ENCODE assay signal across 27 cellular contexts in the genomic region with DNA sequence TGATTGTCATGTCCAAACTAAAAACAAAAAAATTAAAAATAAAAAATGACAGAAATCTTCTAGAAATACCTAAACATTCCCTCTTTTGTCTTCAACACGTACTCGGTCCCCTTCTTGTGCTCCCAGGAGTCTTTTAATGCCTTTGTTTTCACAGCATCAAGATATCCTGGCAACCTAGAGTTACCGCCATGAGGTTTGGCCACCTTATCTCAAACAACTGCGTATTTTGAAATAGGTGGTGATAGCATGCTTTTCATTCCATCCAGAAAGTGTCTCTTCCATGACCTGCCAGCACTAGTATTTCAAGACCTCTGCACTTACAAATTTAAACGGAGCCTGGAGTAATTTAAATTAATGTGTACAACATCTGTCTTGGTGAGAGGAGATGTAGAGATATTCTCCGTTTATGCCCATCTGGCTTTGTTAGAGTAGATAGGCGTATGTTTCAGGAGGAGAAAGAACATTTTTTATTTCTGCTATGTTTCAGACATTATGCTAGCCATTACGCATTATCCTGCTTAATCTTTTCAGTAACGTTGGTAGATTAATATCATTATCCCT. TPM values are rescaled to one million over a fixed set of nuclear protein-coding genes. Genes with fewer than 3 reads are reported as not detected.
"Had no signal": no experiment of that assay in that cellular context is flagged by ENCODE, and none has a peak within 500 bp of the region (broad histone marks: within the 10 kb centered on the region; RNA-seq: fewer than 3 reads in every experiment).

No MANE protein-coding gene starts in this region.

- H3K27ac ChIP-seq: esophagus squamous epithelium, suprapubic skin, transverse colon, vagina had no signal

- H3K36me3 ChIP-seq: esophagus squamous epithelium, suprapubic skin, transverse colon, vagina had no signal

- H3K4me1 ChIP-seq: esophagus squamous epithelium, suprapubic skin, transverse colon, vagina had no signal

- H3K4me2 ChIP-seq: smooth muscle cell had no signal

- H3K4me3 ChIP-seq: esophagus squamous epithelium, smooth muscle cell, suprapubic skin, transverse colon, vagina had no signal

- DNase-seq: cortex of kidney; effector memory CD8-positive, alpha-beta T cell; erythroblast; esophagus squamous epithelium; foreskin melanocyte; mesenchymal stem cell; midbrain; naive thymus-derived CD4-positive, alpha-beta T cell; nephron progenitor cell; nucleus accumbens; retina; stimulated activated CD4-positive, alpha-beta T cell treated with anti-CD3 and anti-CD28 coated beads, Interleukin-12 subunit alpha, Interleukin-12 subunit beta, amount 100 ng/mL, for 4 hours; stimulated activated CD4-positive, alpha-beta T cell treated with anti-CD3 and anti-CD28 coated beads, Interleukin-1b, Interleukin-23, amount 100 ng/mL, for 48 hours; stimulated activated CD4-positive, alpha-beta T cell treated with anti-CD3 and anti-CD28 coated beads, Interleukin-4, amount 100 ng/mL, for 1 hour; stimulated activated CD8-positive, alpha-beta memory T cell treated with anti-CD3 and anti-CD28 coated beads, Interleukin-4, amount 100 ng/mL, for 48 hours; stimulated activated naive CD4-positive, alpha-beta T cell; stimulated activated naive CD8-positive, alpha-beta T cell treated with anti-CD3 and anti-CD28 coated beads, Interleukin-15, amount 100 ng/mL, for 72 hours; transverse colon had no signal

- H3K9me3 ChIP-seq: esophagus squamous epithelium, suprapubic skin, transverse colon, vagina had no signal

- H3K27me3 ChIP-seq: esophagus squamous epithelium, suprapubic skin, transverse colon, vagina had no signal

- ATAC-seq: effector memory CD8-positive, alpha-beta T cell; naive thymus-derived CD4-positive, alpha-beta T cell; sciatic nerve; stimulated activated naive CD8-positive, alpha-beta T cell treated with anti-CD3 and anti-CD28 coated beads, Interleukin-15, amount 100 ng/mL, for 72 hours had no signal

RNA-seq across cellular contexts. Expression of a gene that starts 42.0 kb away (rescaled TPM):
- total RNA-seq: dermis microvascular lymphatic vessel endothelial cell; esophagus squamous epithelium; lung microvascular endothelial cell; naive thymus-derived CD4-positive, alpha-beta T cell; osteocyte; pulmonary artery endothelial cell; smooth muscle cell had no signal
- polyA plus RNA-seq: keratinocyte; naive thymus-derived CD4-positive, alpha-beta T cell; smooth muscle cell had no signal
